In the genomic region with DNA sequence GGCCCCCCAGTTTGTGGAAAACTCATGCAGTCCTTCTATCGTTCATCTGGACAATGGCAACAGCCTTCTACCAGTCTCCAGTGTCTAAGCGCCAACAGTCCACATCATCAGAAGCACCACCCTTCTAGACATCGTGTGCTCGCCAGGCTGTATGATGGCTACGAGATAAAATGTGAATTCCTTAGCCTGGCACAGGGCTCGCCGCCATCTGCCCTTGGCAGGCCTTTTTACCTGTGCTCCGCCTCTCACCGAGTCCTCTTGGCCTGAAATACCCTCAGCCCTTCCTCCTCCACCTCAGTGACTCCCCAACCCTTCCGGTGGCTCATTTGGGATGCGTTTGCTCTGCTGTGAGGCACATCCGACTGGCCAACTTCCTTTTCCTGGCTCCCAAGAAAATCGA, we compare ENCODE assay signal across 1 cellular context.
TF ChIP-seq lines count a peak whose summit lies in the region.

No MANE protein-coding gene starts in this region.

TF ChIP-seq in WTC11, 78 proteins besides CTCF, POLR2A, EP300 and RAD21:
- no peak for TF ChIP-seq FOXK1 (CRISPR knock-in tag; IDR thresholded peaks at IDR 0.05)
- no peak for TF ChIP-seq RORB (CRISPR knock-in tag; IDR thresholded peaks at IDR 0.05)
- no peak for TF ChIP-seq ZSCAN18 (CRISPR knock-in tag; IDR thresholded peaks at IDR 0.05)
- TF ChIP-seq, protein P1, sequence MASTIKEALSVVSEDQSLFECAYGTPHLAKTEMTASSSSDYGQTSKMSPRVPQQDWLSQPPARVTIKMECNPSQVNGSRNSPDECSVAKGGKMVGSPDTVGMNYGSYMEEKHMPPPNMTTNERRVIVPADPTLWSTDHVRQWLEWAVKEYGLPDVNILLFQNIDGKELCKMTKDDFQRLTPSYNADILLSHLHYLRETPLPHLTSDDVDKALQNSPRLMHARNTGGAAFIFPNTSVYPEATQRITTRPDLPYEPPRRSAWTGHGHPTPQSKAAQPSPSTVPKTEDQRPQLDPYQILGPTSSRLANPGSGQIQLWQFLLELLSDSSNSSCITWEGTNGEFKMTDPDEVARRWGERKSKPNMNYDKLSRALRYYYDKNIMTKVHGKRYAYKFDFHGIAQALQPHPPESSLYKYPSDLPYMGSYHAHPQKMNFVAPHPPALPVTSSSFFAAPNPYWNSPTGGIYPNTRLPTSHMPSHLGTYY (CRISPR knock-in tag; IDR thresholded peaks at IDR 0.05): no peak
- TF ChIP-seq MXD4 (CRISPR knock-in tag; IDR thresholded peaks at IDR 0.05; ENCODE audit: borderline replicate concordance): no peak
- no peak for TF ChIP-seq ELF4 (CRISPR knock-in tag; IDR thresholded peaks at IDR 0.05; ENCODE audit: low read depth)
- TF ChIP-seq, protein P2, sequence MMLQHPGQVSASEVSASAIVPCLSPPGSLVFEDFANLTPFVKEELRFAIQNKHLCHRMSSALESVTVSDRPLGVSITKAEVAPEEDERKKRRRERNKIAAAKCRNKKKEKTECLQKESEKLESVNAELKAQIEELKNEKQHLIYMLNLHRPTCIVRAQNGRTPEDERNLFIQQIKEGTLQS (CRISPR knock-in tag; conservative IDR thresholded peaks at IDR 0.05): no peak
